8 cellular contexts compared by ENCODE assay signal in genomic region chr11:20474176-20474950, GRCh38.
DNase-seq lines count a peak whose midpoint lies in the region; ATAC-seq, FAIRE-seq and TF ChIP-seq lines count a peak whose summit lies in the region.

No MANE protein-coding gene starts in this region.

- peak overlapping the region in 3 of 4 donors; percentile 49 to 59 (median 57) for H3K27ac ChIP-seq in esophagus muscularis mucosa (replicated peaks in 1 of 4)

- no peak for TF ChIP-seq EP300 in esophagus muscularis mucosa (IDR thresholded peaks at IDR 0.05)

- DNase-seq in NCI-H446 (lab: John Stamatoyannopoulos, UW) (peak; percentile 55 to 87), esophagus muscularis mucosa (ENCODE audit: extremely low spot score) (no peak), mucosa of descending colon (no peak), NCI-H2029 treated with DMSO at 0.1 percent for 48 hours (lab: John Stamatoyannopoulos, UW) (no peak), NOMO-1 treated with dmso at 0.1 percent for 144 hours (lab: John Stamatoyannopoulos, UW; ENCODE audit: unreplicated experiment) (no peak), D721Med (ENCODE audit: insufficient read length, low spot score) (no peak)

- TF ChIP-seq CTCF in esophagus muscularis mucosa (IDR thresholded peaks at IDR 0.05) (no peak), mucosa of descending colon (IDR thresholded peaks at IDR 0.05) (no peak), D721Med (IDR thresholded peaks at IDR 0.05; ENCODE audit: insufficient read depth, missing control alignments) (no peak)

- FAIRE-seq in D721Med (lab: Jason Lieb, UNC), result no peak

- H3K4me1 ChIP-seq in esophagus muscularis mucosa (peaks cover 7 to 13% (median 10%) of the 10 kb centered on the region in 4 donors), mucosa of descending colon (ENCODE audit: low read depth) (no peaks in the 10 kb centered on the region)

- no peaks in the 10 kb centered on the region for H3K27me3 ChIP-seq in esophagus muscularis mucosa

- TF ChIP-seq POLR2A in esophagus muscularis mucosa (IDR thresholded peaks at IDR 0.05; ENCODE audit: low read depth), result no peak

- H3K9me3 ChIP-seq in esophagus muscularis mucosa (no peaks in the 10 kb centered on the region), mucosa of descending colon (no peaks in the 10 kb centered on the region)

- H3K4me3 ChIP-seq in esophagus muscularis mucosa, result no peak overlapping the region
- H3K4me3 ChIP-seq in mucosa of descending colon, result no peak overlapping the region

- ATAC-seq in GM18868 (IDR thresholded peaks at IDR 0.05; ENCODE audit: unreplicated experiment), result peak; percentile 11
- peak; percentile 25 for ATAC-seq in mucosa of descending colon
- no peak for ATAC-seq in HG03139 (IDR thresholded peaks at IDR 0.05; ENCODE audit: unreplicated experiment)

- 79% methylated on average over 6 of the region's 7 CpGs for WGBS in esophagus muscularis mucosa

- H3K36me3 ChIP-seq in esophagus muscularis mucosa, result peaks cover 0 to 7% (median 2%) of the 10 kb centered on the region in 4 donors
- no peaks in the 10 kb centered on the region for H3K36me3 ChIP-seq in mucosa of descending colon (ENCODE audit: low read depth)

- intact Hi-C loops in esophagus muscularis mucosa (cut with DNase I), result no loop called here
- intact Hi-C loops in mucosa of descending colon (cut with DNase I, micrococcal nuclease), result no loop called here

Comparison
In these comparisons a context has a peak if more than half of its experiments do, and no peak if none do; other contexts are left out.
1. DNase-seq: peak in NCI-H446 (2 of 2); none in esophagus muscularis mucosa (single experiment), mucosa of descending colon (0 of 3), NCI-H2029 treated with DMSO at 0.1 percent for 48 hours (single experiment), NOMO-1 treated with dmso at 0.1 percent for 144 hours (single experiment) and D721Med (single experiment).